In genomic region chr2:167182403-167182802, GRCh38 we compare ENCODE assay signal across 25 cellular contexts.
DNase-seq lines count a peak whose midpoint lies in the region; ATAC-seq, FAIRE-seq and TF ChIP-seq lines count a peak whose summit lies in the region.
"Had no signal": no experiment of that assay in that cellular context is flagged by ENCODE, and none has a peak within 500 bp of the region (broad histone marks: within the 10 kb centered on the region; RNA-seq: fewer than 3 reads in every experiment).

No MANE protein-coding gene starts in this region.

- ATAC-seq in HepG2 (no peak), right lobe of liver (no peak), K562 (no peak), psoas muscle (no peak)

- TF ChIP-seq CTCF in HepG2 (CRISPR knock-in tag; IDR thresholded peaks at IDR 0.05) (no peak), right lobe of liver (IDR thresholded peaks at IDR 0.05) (no peak), K562 (IDR thresholded peaks at IDR 0.05 in 2 of 3, conservative IDR thresholded peaks at IDR 0.05 in 1 of 3; ENCODE audit: insufficient read depth in 2 of 3, low read depth in 1 of 3, low read length in 3 of 3) (no peak), psoas muscle (IDR thresholded peaks at IDR 0.05) (no peak)

- no peak overlapping the region for H3K4me3 ChIP-seq in HepG2 (replicated peaks in 1 of 3; ENCODE audit: insufficient read depth in 1 of 3, low read depth in 2 of 3, low read length in 3 of 3)
- H3K4me3 ChIP-seq in right lobe of liver = no peak overlapping the region
- no peak overlapping the region for H3K4me3 ChIP-seq in K562
- H3K4me3 ChIP-seq in psoas muscle = no peak overlapping the region
- H3K4me3 ChIP-seq: BLaER1 treated with 17β-estradiol and CSF1 and Interleukin-3, amounts not matched to agents 10 nM and 100 nM; HAP-1 had no signal

- TF ChIP-seq POLR2A in HepG2 (IDR thresholded peaks at IDR 0.05; ENCODE audit: insufficient read depth in 1 of 2, low read depth in 2 of 2, low read length in 2 of 2) (no peak), right lobe of liver (IDR thresholded peaks at IDR 0.05) (no peak), K562 (conservative IDR thresholded peaks at IDR 0.05) (no peak)

- no peak overlapping the region for H3K9ac ChIP-seq in HepG2 (ENCODE audit: insufficient read depth, low read depth, low read length)
- no peak overlapping the region for H3K9ac ChIP-seq in K562 (ENCODE audit: insufficient read depth in 1 of 2, low read depth in 2 of 2, low read length in 2 of 2)
- H3K9ac ChIP-seq: BLaER1 treated with 17β-estradiol and CSF1 and Interleukin-3, amounts not matched to agents 10 nM and 100 nM had no signal

- no peaks in the 10 kb centered on the region for H3K9me1 ChIP-seq in K562 (ENCODE audit: control insufficient read depth, insufficient read depth, low read length)

- H3K79me2 ChIP-seq in HepG2 (ENCODE audit: insufficient read depth, low read length) = no peaks in the 10 kb centered on the region
- no peaks in the 10 kb centered on the region for H3K79me2 ChIP-seq in K562 (ENCODE audit: control insufficient read depth, insufficient read depth, low read length)

- BruUV-seq in HepG2 (replicated peaks; lab: Mats Ljungman, UMichigan) (no TSS peak), K562 (replicated peaks; lab: Mats Ljungman, UMichigan) (no TSS peak)

- POLR2A ChIA-PET in HepG2 (lab: Yijun Ruan, JAX) = no interaction called here
- POLR2A ChIA-PET in K562 (lab: Yijun Ruan, JAX) = no interaction called here

- no peak overlapping the region for H2AFZ ChIP-seq in HepG2 (ENCODE audit: low read length)
- H2AFZ ChIP-seq in K562 (ENCODE audit: low read depth, low read length) = no peak overlapping the region

- H4K20me1 ChIP-seq in HepG2 (ENCODE audit: insufficient read depth, low read length) (no peaks in the 10 kb centered on the region), K562 (replicated peaks; ENCODE audit: control insufficient read depth, insufficient read depth, low read length) (no peaks in the 10 kb centered on the region)
- H4K20me1 ChIP-seq: BLaER1 treated with 17β-estradiol and CSF1 and Interleukin-3, amounts not matched to agents 10 nM and 100 nM had no signal

- DNase-seq in HepG2 (ENCODE audit: low spot score) (no peak), right lobe of liver (no peak), K562 (ENCODE audit: extremely low read depth in 1 of 4, low spot score in 3 of 4) (no peak), psoas muscle (no peak), NCI-H2171 treated with DMSO at 0.1 percent for 48 hours (lab: John Stamatoyannopoulos, UW) (no peak)
- no peak for DNase-seq in central memory CD4-positive, alpha-beta T cell
- DNase-seq: ACHN; AML-193; BE2C; Calu3; CD4-positive, alpha-beta T cell; CD8-positive, alpha-beta memory T cell; COR-L47; DMS53; DMS79 treated with DMSO at 0.1 percent for 48 hours; GF-D8; GOT3; HFFc6 had no signal

- H3K9me3 ChIP-seq in HepG2 (ENCODE audit: low read length) (no peaks in the 10 kb centered on the region), right lobe of liver (no peaks in the 10 kb centered on the region), K562 (replicated peaks; ENCODE audit: control insufficient read depth, insufficient read depth, low read depth, low read length) (no peaks in the 10 kb centered on the region), psoas muscle (no peaks in the 10 kb centered on the region)
- H3K9me3 ChIP-seq: BE2C; BLaER1 treated with 17β-estradiol and CSF1 and Interleukin-3, amounts not matched to agents 10 nM and 100 nM; HAP-1 had no signal

- intact Hi-C loops in HepG2 (cut with micrococcal nuclease; ENCODE audit: unreplicated experiment) (no loop called here), right lobe of liver (cut with DNase I) (no loop called here), K562 (cut with micrococcal nuclease) (no loop called here), psoas muscle (cut with DNase I) (loop anchor here in 1 of 2 donors (5.0 kb wide), 1 partner anchor 35 kb away; no protein-coding TSS in a partner anchor)

- no peaks in the 10 kb centered on the region for H3K27me3 ChIP-seq in HepG2 (ENCODE audit: control insufficient read depth in 1 of 2, insufficient read depth in 2 of 2, low read length in 2 of 2)
- H3K27me3 ChIP-seq in right lobe of liver = no peaks in the 10 kb centered on the region
- no peaks in the 10 kb centered on the region for H3K27me3 ChIP-seq in K562 (ENCODE audit: control insufficient read depth in 2 of 2, insufficient read depth in 2 of 2, low read length in 2 of 2)
- H3K27me3 ChIP-seq in psoas muscle (ENCODE audit: insufficient read depth in 3 of 3, low read length in 2 of 3) = no peaks in the 10 kb centered on the region
- H3K27me3 ChIP-seq: BE2C; BLaER1 treated with 17β-estradiol and CSF1 and Interleukin-3, amounts not matched to agents 10 nM and 100 nM had no signal

- CTCF ChIA-PET in HepG2 (lab: Yijun Ruan, JAX; ENCODE audit: low intra/inter-chr PET ratio, low total read pairs) = no interaction called here
- CTCF ChIA-PET in K562 (lab: Yijun Ruan, JAX; ENCODE audit: low intra/inter-chr PET ratio) = no interaction called here

- no peak overlapping the region for H3K4me2 ChIP-seq in HepG2 (ENCODE audit: low read depth, low read length)
- no peak overlapping the region for H3K4me2 ChIP-seq in K562 (ENCODE audit: insufficient read depth, low read length)
- H3K4me2 ChIP-seq: BLaER1 treated with 17β-estradiol and CSF1 and Interleukin-3, amounts not matched to agents 10 nM and 100 nM had no signal

- 2% methylated on average over 2 of the region's 2 CpGs for WGBS in HepG2 (ENCODE audit: low lambda C conversion rate)
- WGBS in right lobe of liver (ENCODE audit: insufficient coverage, low coverage, low lambda C conversion rate, missing lambda C conversion rate) = 54% methylated on average over 2 of the region's 2 CpGs
- 3% methylated on average over 2 of the region's 2 CpGs for WGBS in K562 (ENCODE audit: insufficient coverage, low coverage, missing lambda C conversion rate)
- WGBS in psoas muscle, 3 donors = 84 to 96% (median 95%) methylated on average over 2 of the region's 2 CpGs

- in situ Hi-C loops in HepG2 (cut with HindIII; ENCODE audit: extremely low pct_ligation_motif_present, low pct_unique_long_range_greater_than_20kb) (no loop called here), K562 (cut with MboI) (no loop called here)

- H3K27ac ChIP-seq in HepG2 (ENCODE audit: extremely low read length, insufficient read depth, low read length) (no peak overlapping the region), right lobe of liver (no peak overlapping the region), K562 (ENCODE audit: extremely low read depth, low read depth, low read length) (no peak overlapping the region), psoas muscle (peak overlapping the region; percentile 21)
- H3K27ac ChIP-seq: 22Rv1; BLaER1 treated with 17β-estradiol and CSF1 and Interleukin-3, amounts not matched to agents 10 nM and 100 nM had no signal

- no peak for TF ChIP-seq RAD21 in HepG2 (CRISPR knock-in tag; IDR thresholded peaks at IDR 0.05)
- no peak for TF ChIP-seq RAD21 in K562 (CRISPR knock-in tag; conservative IDR thresholded peaks at IDR 0.05 in 1 of 2, IDR thresholded peaks at IDR 0.05 in 1 of 2)

- FAIRE-seq in HepG2 (lab: Jason Lieb, UNC) (no peak), K562 (lab: Jason Lieb, UNC) (no peak)
- FAIRE-seq: A204.1, GM12891, GM18507, H54 had no signal

- H3K4me1 ChIP-seq in HepG2 (ENCODE audit: insufficient read depth, low read length) (no peaks in the 10 kb centered on the region), right lobe of liver (no peaks in the 10 kb centered on the region), K562 (replicated peaks in 1 of 2; ENCODE audit: control insufficient read depth in 2 of 2, insufficient read depth in 2 of 2, low read length in 2 of 2) (no peaks in the 10 kb centered on the region), psoas muscle (peaks cover 9% of the 10 kb centered on the region)
- H3K4me1 ChIP-seq: BE2C; BLaER1 treated with 17β-estradiol and CSF1 and Interleukin-3, amounts not matched to agents 10 nM and 100 nM; HAP-1 had no signal

- TF ChIP-seq EP300 in HepG2 (IDR thresholded peaks at IDR 0.05; ENCODE audit: low read depth in 2 of 2, low read length in 2 of 2) (no peak), HepG2 (CRISPR knock-in tag; IDR thresholded peaks at IDR 0.05; ENCODE audit: borderline replicate concordance) (no peak), K562 (IDR thresholded peaks at IDR 0.05; ENCODE audit: low read length) (no peak)

- no peaks in the 10 kb centered on the region for H3K36me3 ChIP-seq in HepG2 (replicated peaks in 1 of 2; ENCODE audit: control insufficient read depth in 1 of 2, insufficient read depth in 2 of 2, low read length in 2 of 2)
- H3K36me3 ChIP-seq in right lobe of liver = no peaks in the 10 kb centered on the region
- no peaks in the 10 kb centered on the region for H3K36me3 ChIP-seq in K562 (ENCODE audit: control insufficient read depth, insufficient read depth, low read length)
- no peaks in the 10 kb centered on the region for H3K36me3 ChIP-seq in psoas muscle (ENCODE audit: insufficient read depth in 1 of 2, low read depth in 1 of 2)
- H3K36me3 ChIP-seq: BE2C; BLaER1 treated with 17β-estradiol and CSF1 and Interleukin-3, amounts not matched to agents 10 nM and 100 nM; HAP-1 had no signal

TF ChIP-seq in HepG2, 621 proteins besides CTCF, POLR2A, EP300 and RAD21 (continues in another document):
- TF ChIP-seq MEIS2 (CRISPR knock-in tag; IDR thresholded peaks at IDR 0.05) = no peak

TF ChIP-seq in K562, 482 proteins besides CTCF, POLR2A, EP300 and RAD21 (continues in another document):
- TF ChIP-seq GABPA (tag; conservative IDR thresholded peaks at IDR 0.05; ENCODE audit: low read depth) = no peak
- no peak for TF ChIP-seq ZNF3 (CRISPR knock-in tag; IDR thresholded peaks at IDR 0.05)
- peak; percentile 39; the same call in 1 of the 2 replicates for TF ChIP-seq C11orf30 (IDR thresholded peaks at IDR 0.05; ENCODE audit: low read depth)
- no peak for TF ChIP-seq ELF2 (CRISPR knock-in tag; IDR thresholded peaks at IDR 0.05)
- TF ChIP-seq, protein P1, sequence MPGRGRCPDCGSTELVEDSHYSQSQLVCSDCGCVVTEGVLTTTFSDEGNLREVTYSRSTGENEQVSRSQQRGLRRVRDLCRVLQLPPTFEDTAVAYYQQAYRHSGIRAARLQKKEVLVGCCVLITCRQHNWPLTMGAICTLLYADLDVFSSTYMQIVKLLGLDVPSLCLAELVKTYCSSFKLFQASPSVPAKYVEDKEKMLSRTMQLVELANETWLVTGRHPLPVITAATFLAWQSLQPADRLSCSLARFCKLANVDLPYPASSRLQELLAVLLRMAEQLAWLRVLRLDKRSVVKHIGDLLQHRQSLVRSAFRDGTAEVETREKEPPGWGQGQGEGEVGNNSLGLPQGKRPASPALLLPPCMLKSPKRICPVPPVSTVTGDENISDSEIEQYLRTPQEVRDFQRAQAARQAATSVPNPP (IDR thresholded peaks at IDR 0.05; ENCODE audit: borderline replicate concordance, insufficient read depth, insufficient read length) = no peak
- TF ChIP-seq MAFK (IDR thresholded peaks at IDR 0.05; ENCODE audit: low read length) = peak; percentile 54; the same call in 1 of the 2 replicates

Comparison
In these comparisons a context has a peak if more than half of its experiments do, and no peak if none do; other contexts are left out.
1. Of the 241 proteins assayed by ChIP-seq in both HepG2 and K562: peak only in HepG2: none; only in K562: MAFG; in both: MAFF and MAFK; in neither: 238.